26 cellular contexts compared by ENCODE assay signal in the genomic region with DNA sequence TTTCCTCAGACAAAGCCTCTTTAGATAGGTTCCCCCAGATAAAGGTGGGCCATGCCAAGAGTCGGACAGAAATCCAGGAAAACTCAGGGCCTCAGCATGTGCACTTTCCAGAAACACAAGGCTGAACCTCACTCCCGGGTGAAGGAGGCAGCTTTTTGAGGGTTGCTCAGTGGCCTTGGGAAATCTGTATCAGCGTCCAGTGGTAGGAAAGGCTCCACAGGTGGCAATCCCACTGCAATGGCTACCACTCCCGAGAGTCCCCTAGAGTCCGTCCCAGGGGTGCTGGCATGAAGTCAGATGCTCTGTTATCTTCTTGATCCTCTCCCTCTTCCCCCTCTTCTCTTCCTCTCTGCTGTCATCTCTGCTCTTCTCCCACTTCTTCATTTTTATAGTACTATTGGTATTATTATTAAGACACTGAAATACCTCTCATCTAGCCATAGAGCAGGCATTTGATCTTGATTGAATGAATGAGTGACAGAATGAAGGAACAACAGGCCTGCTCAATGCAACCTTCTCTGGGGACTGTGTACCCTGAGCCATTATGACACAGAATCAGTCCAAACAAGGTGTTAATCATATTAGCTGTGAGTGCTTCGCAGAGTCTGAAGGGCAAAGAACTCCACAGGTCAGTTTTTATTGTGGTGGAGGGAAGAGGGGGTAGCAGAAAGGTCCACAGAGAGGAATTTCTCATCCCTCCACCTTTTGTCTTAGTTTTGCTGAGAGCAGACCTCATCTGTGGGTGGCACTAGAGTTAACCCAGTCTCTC. TPM values are rescaled to one million over a fixed set of nuclear protein-coding genes. Genes with fewer than 3 reads are reported as not detected.
"Had no signal": no experiment of that assay in that cellular context is flagged by ENCODE, and none has a peak within 500 bp of the region (broad histone marks: within the 10 kb centered on the region; RNA-seq: fewer than 3 reads in every experiment).

No MANE protein-coding gene starts in this region.

- H3K27ac Mint-ChIP-seq: activated CD4-positive, alpha-beta T cell treated with anti-CD3 and anti-CD28 coated beads for 36 hours; stimulated activated naive B cell treated with anti-CD40 and anti-IgM and Interleukin-4, amounts not matched to agents 10 μg/mL and 1 μg/mL and 100 μg/mL, for 72 hours; T-helper 1 cell treated with Interleukin-12 subunit alpha and Interleukin-12 subunit beta and Interleukin-4 antibody, amounts not matched to agents 30 μg/mL and 1 μg/mL, for 36 hours had no signal

- H3K27ac ChIP-seq: ascending aorta, cardiac muscle cell, coronary artery, dorsolateral prefrontal cortex, heart left ventricle, lower lobe of right lung, skin epidermis, tibial nerve had no signal

- H3K9me3 Mint-ChIP-seq: activated naive CD4-positive, alpha-beta T cell treated with anti-CD3 and anti-CD28 coated beads, Interleukin-2, amount 50 U/mL, for 72 hours; brain; effector memory CD8-positive, alpha-beta T cell; nephron; T-helper 1 cell treated with Interleukin-12 subunit alpha and Interleukin-12 subunit beta and Interleukin-4 antibody, amounts not matched to agents 30 μg/mL and 1 μg/mL, for 36 hours had no signal

- H3K27me3 Mint-ChIP-seq: activated CD4-positive, alpha-beta T cell treated with anti-CD3 and anti-CD28 coated beads for 36 hours; effector memory CD8-positive, alpha-beta T cell had no signal

- DNase-seq: activated CD4-positive, CD25-positive, alpha-beta regulatory T cell; activated gamma-delta T cell treated with Interleukin-2 at 50 U/mL for 16 hours; cerebellar nuclear complex; dorsolateral prefrontal cortex; effector memory CD8-positive, alpha-beta T cell; foreskin fibroblast; heart left ventricle; lower lobe of right lung; SK-N-SH; stimulated activated naive B cell treated with anti-CD40 and anti-IgM and Interleukin-4, amounts not matched to agents 10 μg/mL and 1 μg/mL and 100 μg/mL, for 72 hours; SW 1271; T1000 had no signal

- H3K36me3 Mint-ChIP-seq: brain had no signal

- H3K36me3 ChIP-seq: ascending aorta, cardiac muscle cell, heart left ventricle, lower lobe of right lung had no signal

- H3K27me3 ChIP-seq: ascending aorta, cardiac muscle cell, dorsolateral prefrontal cortex, heart left ventricle, tibial nerve had no signal

- H3K4me1 ChIP-seq: lower lobe of right lung had no signal

- H3K9me3 ChIP-seq: ascending aorta, heart left ventricle, lower lobe of right lung, SK-N-SH, tibial nerve had no signal

- H3K4me3 Mint-ChIP-seq: activated CD4-positive, alpha-beta T cell treated with anti-CD3 and anti-CD28 coated beads for 36 hours; brain; effector memory CD8-positive, alpha-beta T cell; nephron; stimulated activated naive B cell treated with anti-CD40 and anti-IgM and Interleukin-4, amounts not matched to agents 10 μg/mL and 1 μg/mL and 100 μg/mL, for 72 hours; T-helper 1 cell treated with Interleukin-12 subunit alpha and Interleukin-12 subunit beta and Interleukin-4 antibody, amounts not matched to agents 30 μg/mL and 1 μg/mL, for 36 hours had no signal

- ATAC-seq: activated CD4-positive, alpha-beta T cell treated with anti-CD3 and anti-CD28 coated beads for 36 hours; effector memory CD8-positive, alpha-beta T cell; esophagus mucosa; heart left ventricle; lower lobe of right lung; sciatic nerve had no signal

- H3K4me3 ChIP-seq: ascending aorta, cardiac muscle cell, coronary artery, dorsolateral prefrontal cortex, heart left ventricle, lower lobe of right lung, skin epidermis, tibial nerve had no signal

- FAIRE-seq: endothelial cell of umbilical vein had no signal

RNA-seq across cellular contexts. Expression of a gene that starts 13.3 kb away (rescaled TPM):
- total RNA-seq: ascending aorta, endothelial cell of umbilical vein, temporal lobe had no signal
- polyA plus RNA-seq: cardiac muscle cell had no signal
